In genomic region chr12:40559865-40560264, GRCh38 we compare ENCODE assay signal across 16 cellular contexts.
A peak's percentile ranks its signal among the peaks of the same experiment; 100 is the strongest.
DNase-seq lines count a peak whose midpoint lies in the region; ATAC-seq lines count a peak whose summit lies in the region.
"Had no signal": no experiment of that assay in that cellular context is flagged by ENCODE, and none has a peak within 500 bp of the region (broad histone marks: within the 10 kb centered on the region; RNA-seq: fewer than 3 reads in every experiment).

No MANE protein-coding gene starts in this region.

- ATAC-seq in GM18502 (IDR thresholded peaks at IDR 0.05; ENCODE audit: poor library complexity, unreplicated experiment) (peak; percentile 71), GM19452 (IDR thresholded peaks at IDR 0.05; ENCODE audit: unreplicated experiment) (peak; percentile 53), HG02623 (IDR thresholded peaks at IDR 0.05; ENCODE audit: unreplicated experiment) (peak; percentile 44), HG03558 (IDR thresholded peaks at IDR 0.05; ENCODE audit: extremely low read depth, unreplicated experiment) (peak; percentile 41), HG03469 (IDR thresholded peaks at IDR 0.05; ENCODE audit: unreplicated experiment) (no peak)
- ATAC-seq: activated CD4-positive, alpha-beta T cell treated with anti-CD3 and anti-CD28 coated beads for 36 hours had no signal

- DNase-seq in cerebellum (ENCODE audit: low spot score) (no peak), UCSD-AML1 (lab: John Stamatoyannopoulos, UW; ENCODE audit: unreplicated experiment) (no peak), A172 (ENCODE audit: low spot score) (no peak)
- DNase-seq: activated CD4-positive, alpha-beta T cell treated with anti-CD3 and anti-CD28 coated beads for 36 hours; activated CD8-positive, alpha-beta memory T cell treated with anti-CD3 and anti-CD28 coated beads, Interleukin-2, amount 50 U/mL, for 48 hours; activated naive CD4-positive, alpha-beta T cell treated with Interleukin-2 at 50 U/mL for 16 hours; COR-L47; erythroblast; NCI-H187; NCI-H510A; stomach had no signal
